Comparison of ENCODE assay signal across 18 cellular contexts in genomic region chr9:116933251-116933650, GRCh38.
"Had no signal": no experiment of that assay in that cellular context is flagged by ENCODE, and none has a peak within 500 bp of the region (broad histone marks: within the 10 kb centered on the region; RNA-seq: fewer than 3 reads in every experiment).

No MANE protein-coding gene starts in this region.

- H3K4me1 Mint-ChIP-seq: activated B cell treated with CpG ODN at 0.5 μM for 24 hours; activated CD4-positive, alpha-beta T cell treated with anti-CD3 and anti-CD28 coated beads, Interleukin-2, amount 10 ng/mL, durations not matched to agents 24 days and 14 days; activated naive CD8-positive, alpha-beta T cell treated with anti-CD3 and anti-CD28 coated beads for 36 hours; central memory CD8-positive, alpha-beta T cell; stimulated activated memory B cell treated with anti-CD40 and anti-IgM and Interleukin-4, amounts not matched to agents 10 μg/mL and 1 μg/mL and 100 μg/mL, for 72 hours; T-helper 17 cell had no signal

- H3K27me3 Mint-ChIP-seq: activated B cell treated with CpG ODN at 0.5 μM for 24 hours; activated CD4-positive, alpha-beta T cell treated with anti-CD3 and anti-CD28 coated beads, Interleukin-2, amount 10 ng/mL, durations not matched to agents 24 days and 14 days; activated naive CD8-positive, alpha-beta T cell treated with anti-CD3 and anti-CD28 coated beads for 36 hours; central memory CD8-positive, alpha-beta T cell; stimulated activated memory B cell treated with anti-CD40 and anti-IgM and Interleukin-4, amounts not matched to agents 10 μg/mL and 1 μg/mL and 100 μg/mL, for 72 hours; T-helper 17 cell had no signal

- H3K27ac Mint-ChIP-seq: activated B cell treated with CpG ODN at 0.5 μM for 24 hours; activated CD4-positive, alpha-beta T cell treated with anti-CD3 and anti-CD28 coated beads, Interleukin-2, amount 10 ng/mL, durations not matched to agents 24 days and 14 days; activated naive CD8-positive, alpha-beta T cell treated with anti-CD3 and anti-CD28 coated beads for 36 hours; memory B cell; naive thymus-derived CD8-positive, alpha-beta T cell; stimulated activated memory B cell treated with anti-CD40 and anti-IgM and Interleukin-4, amounts not matched to agents 10 μg/mL and 1 μg/mL and 100 μg/mL, for 72 hours; T-helper 17 cell had no signal

- H3K9me3 Mint-ChIP-seq: activated B cell treated with CpG ODN at 0.5 μM for 24 hours; activated CD4-positive, alpha-beta T cell treated with anti-CD3 and anti-CD28 coated beads, Interleukin-2, amount 10 ng/mL, durations not matched to agents 24 days and 14 days had no signal

- H3K4me3 Mint-ChIP-seq: activated B cell treated with CpG ODN at 0.5 μM for 24 hours; activated CD4-positive, alpha-beta T cell treated with anti-CD3 and anti-CD28 coated beads, Interleukin-2, amount 10 ng/mL, durations not matched to agents 24 days and 14 days; activated naive CD8-positive, alpha-beta T cell treated with anti-CD3 and anti-CD28 coated beads for 36 hours; central memory CD8-positive, alpha-beta T cell; memory B cell; naive thymus-derived CD8-positive, alpha-beta T cell; stimulated activated memory B cell treated with anti-CD40 and anti-IgM and Interleukin-4, amounts not matched to agents 10 μg/mL and 1 μg/mL and 100 μg/mL, for 72 hours; T-helper 17 cell had no signal

- ATAC-seq: body of pancreas; gastrocnemius medialis; left lobe of liver; naive thymus-derived CD8-positive, alpha-beta T cell; stimulated activated memory B cell treated with anti-CD40 and anti-IgM and Interleukin-4, amounts not matched to agents 10 μg/mL and 1 μg/mL and 100 μg/mL, for 72 hours; T-helper 17 cell had no signal

- H3K4me3 ChIP-seq: body of pancreas, gastrocnemius medialis had no signal

- H3K36me3 Mint-ChIP-seq: activated naive CD8-positive, alpha-beta T cell treated with anti-CD3 and anti-CD28 coated beads for 36 hours; memory B cell; naive thymus-derived CD8-positive, alpha-beta T cell; stimulated activated memory B cell treated with anti-CD40 and anti-IgM and Interleukin-4, amounts not matched to agents 10 μg/mL and 1 μg/mL and 100 μg/mL, for 72 hours had no signal

- DNase-seq: activated B cell treated with CpG ODN at 0.5 μM for 24 hours; activated CD4-positive, alpha-beta T cell treated with anti-CD3 and anti-CD28 coated beads, Interleukin-2, amount 10 ng/mL, durations not matched to agents 24 days and 14 days; activated CD8-positive, alpha-beta memory T cell treated with anti-CD3 and anti-CD28 coated beads, Interleukin-2, amount 50 U/mL, for 48 hours; activated gamma-delta T cell treated with Interleukin-2 at 50 U/mL for 16 hours; activated naive CD8-positive, alpha-beta T cell treated with anti-CD3 and anti-CD28 coated beads for 36 hours; amygdala; body of pancreas; cortex of kidney; effector CD8-positive, alpha-beta T cell; gastrocnemius medialis; naive thymus-derived CD8-positive, alpha-beta T cell; retina; stimulated activated CD4-positive, alpha-beta T cell treated with anti-CD3 and anti-CD28 coated beads, Interleukin-2, amount 100 ng/mL, for 48 hours; T-helper 17 cell had no signal
